22 cellular contexts compared by ENCODE assay signal in the genomic region with DNA sequence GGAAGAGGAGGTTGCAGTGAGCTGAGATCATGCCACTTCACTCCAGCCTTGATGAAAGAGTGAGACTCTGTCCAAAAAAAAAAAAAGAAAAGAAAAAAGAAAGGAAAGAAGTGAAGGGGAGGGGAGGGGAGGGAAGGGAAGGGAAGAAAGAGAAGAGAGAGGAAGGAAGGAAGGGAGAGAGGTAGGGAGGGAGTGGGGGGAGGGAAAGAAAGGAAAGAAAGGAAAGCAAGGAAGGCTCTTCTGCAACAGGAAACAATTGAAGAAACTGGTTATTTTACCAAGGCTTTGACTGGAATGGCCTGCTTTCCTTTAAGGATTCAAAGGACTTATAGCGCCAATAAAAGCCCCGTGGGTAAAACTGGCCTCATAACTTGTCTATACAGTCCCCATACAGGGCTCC.
"Had no signal": no experiment of that assay in that cellular context is flagged by ENCODE, and none has a peak within 500 bp of the region (broad histone marks: within the 10 kb centered on the region; RNA-seq: fewer than 3 reads in every experiment).

No MANE protein-coding gene starts in this region.

- H3K27ac Mint-ChIP-seq: mesothelial cell of epicardium; progenitor cell of endocrine pancreas; stimulated activated naive B cell treated with anti-CD40 and anti-IgM and Interleukin-4, amounts not matched to agents 10 μg/mL and 1 μg/mL and 100 μg/mL, for 72 hours; stimulated activated naive CD8-positive, alpha-beta T cell treated with anti-CD3 and anti-CD28 coated beads, Interleukin-15, Interleukin-2, amounts not matched to agents 100 ng/mL and 50 ng/mL, for 24 hours had no signal

- H3K9me3 ChIP-seq: gastrocnemius medialis, mucosa of descending colon, neutrophil, sigmoid colon, spleen, thoracic aorta, tibial nerve, upper lobe of right lung, uterus had no signal

- H3K27me3 Mint-ChIP-seq: effector memory CD8-positive, alpha-beta T cell; naive B cell; natural killer cell treated with Interleukin-12 subunit alpha and Interleukin-12 subunit beta and Interleukin-15 and Interleukin-18, amount 100 ng/mL, for 72 hours; progenitor cell of endocrine pancreas; stimulated activated naive B cell treated with anti-CD40 and anti-IgM and Interleukin-4, amounts not matched to agents 10 μg/mL and 1 μg/mL and 100 μg/mL, for 72 hours; stimulated activated naive CD8-positive, alpha-beta T cell treated with anti-CD3 and anti-CD28 coated beads, Interleukin-15, Interleukin-2, amounts not matched to agents 100 ng/mL and 50 ng/mL, for 24 hours had no signal

- H3K4me3 Mint-ChIP-seq: effector memory CD8-positive, alpha-beta T cell; mesothelial cell of epicardium; naive B cell; natural killer cell treated with Interleukin-12 subunit alpha and Interleukin-12 subunit beta and Interleukin-15 and Interleukin-18, amount 100 ng/mL, for 72 hours; neural crest cell; stimulated activated naive B cell treated with anti-CD40 and anti-IgM and Interleukin-4, amounts not matched to agents 10 μg/mL and 1 μg/mL and 100 μg/mL, for 72 hours; stimulated activated naive CD8-positive, alpha-beta T cell treated with anti-CD3 and anti-CD28 coated beads, Interleukin-15, Interleukin-2, amounts not matched to agents 100 ng/mL and 50 ng/mL, for 24 hours had no signal

- H2AFZ ChIP-seq: parathyroid adenoma had no signal

- H3K9me3 Mint-ChIP-seq: effector memory CD8-positive, alpha-beta T cell; natural killer cell treated with Interleukin-12 subunit alpha and Interleukin-12 subunit beta and Interleukin-15 and Interleukin-18, amount 100 ng/mL, for 72 hours; stimulated activated naive CD8-positive, alpha-beta T cell treated with anti-CD3 and anti-CD28 coated beads, Interleukin-15, Interleukin-2, amounts not matched to agents 100 ng/mL and 50 ng/mL, for 24 hours had no signal

- ATAC-seq: effector memory CD8-positive, alpha-beta T cell; gastrocnemius medialis; left lobe of liver; mucosa of descending colon; natural killer cell treated with Interleukin-12 subunit alpha and Interleukin-12 subunit beta and Interleukin-15 and Interleukin-18, amount 100 ng/mL, for 72 hours; stimulated activated naive B cell treated with anti-CD40 and anti-IgM and Interleukin-4, amounts not matched to agents 10 μg/mL and 1 μg/mL and 100 μg/mL, for 72 hours; upper lobe of right lung had no signal

- H3K9ac ChIP-seq: parathyroid adenoma had no signal

- H3K27me3 ChIP-seq: gastrocnemius medialis, neutrophil, sigmoid colon, spleen, tibial nerve, upper lobe of right lung, uterus had no signal

- H3K27ac ChIP-seq: coronary artery, gastrocnemius medialis, neutrophil, parathyroid adenoma, sigmoid colon, thoracic aorta, upper lobe of right lung, uterus had no signal

- H3K4me3 ChIP-seq: coronary artery, gastrocnemius medialis, mucosa of descending colon, sigmoid colon, spleen, thoracic aorta, tibial nerve, upper lobe of right lung, uterus had no signal

- H3K36me3 ChIP-seq: gastrocnemius medialis, uterus had no signal

- H3K36me3 Mint-ChIP-seq: natural killer cell treated with Interleukin-12 subunit alpha and Interleukin-12 subunit beta and Interleukin-15 and Interleukin-18, amount 100 ng/mL, for 72 hours had no signal

- H3K4me1 ChIP-seq: gastrocnemius medialis, parathyroid adenoma, uterus had no signal

- DNase-seq: effector memory CD8-positive, alpha-beta T cell; gastrocnemius medialis; mesenchymal stem cell; mucosa of descending colon; naive B cell; sigmoid colon; spleen; stimulated activated CD4-positive, alpha-beta T cell treated with anti-CD3 and anti-CD28 coated beads, Interleukin-4, amount 100 ng/mL, for 4 hours; stimulated activated naive B cell treated with anti-CD40 and anti-IgM and Interleukin-4, amounts not matched to agents 10 μg/mL and 1 μg/mL and 100 μg/mL, for 72 hours; upper lobe of right lung; uterus had no signal
